2 cellular contexts compared by ENCODE assay signal in the genomic region with DNA sequence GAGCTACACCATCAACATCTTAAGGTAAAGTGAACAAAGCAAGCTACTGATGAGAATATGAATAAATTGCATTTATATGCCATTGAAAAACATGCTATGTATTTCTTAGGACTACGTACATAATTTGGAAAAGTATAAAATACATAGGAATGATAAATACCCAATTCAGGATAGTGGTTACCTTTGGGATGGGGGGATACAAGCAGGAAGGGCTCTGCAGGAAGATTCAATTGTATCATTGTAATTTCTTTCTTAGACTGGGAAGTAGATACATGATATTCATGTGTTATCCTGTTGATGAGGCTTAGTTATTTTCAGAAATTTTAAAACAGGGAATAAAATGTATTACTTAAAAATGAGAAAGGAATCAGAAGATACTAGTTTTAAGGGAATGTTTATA.
TF ChIP-seq lines count a peak whose summit lies in the region.

No MANE protein-coding gene starts in this region.

TF ChIP-seq in HepG2, 621 proteins besides CTCF, POLR2A, EP300 and RAD21:
- peak; percentile 99 for TF ChIP-seq ZNF331 (CRISPR knock-in tag; IDR thresholded peaks at IDR 0.05)
- TF ChIP-seq, protein P1, sequence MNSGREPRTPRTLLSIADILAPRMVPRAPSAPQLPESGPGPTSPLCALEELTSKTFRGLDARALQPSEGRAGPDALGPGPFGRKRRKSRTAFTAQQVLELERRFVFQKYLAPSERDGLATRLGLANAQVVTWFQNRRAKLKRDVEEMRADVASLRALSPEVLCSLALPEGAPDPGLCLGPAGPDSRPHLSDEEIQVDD (CRISPR knock-in tag; IDR thresholded peaks at IDR 0.05; ENCODE audit: borderline replicate concordance) = no peak
- TF ChIP-seq, protein P2, sequence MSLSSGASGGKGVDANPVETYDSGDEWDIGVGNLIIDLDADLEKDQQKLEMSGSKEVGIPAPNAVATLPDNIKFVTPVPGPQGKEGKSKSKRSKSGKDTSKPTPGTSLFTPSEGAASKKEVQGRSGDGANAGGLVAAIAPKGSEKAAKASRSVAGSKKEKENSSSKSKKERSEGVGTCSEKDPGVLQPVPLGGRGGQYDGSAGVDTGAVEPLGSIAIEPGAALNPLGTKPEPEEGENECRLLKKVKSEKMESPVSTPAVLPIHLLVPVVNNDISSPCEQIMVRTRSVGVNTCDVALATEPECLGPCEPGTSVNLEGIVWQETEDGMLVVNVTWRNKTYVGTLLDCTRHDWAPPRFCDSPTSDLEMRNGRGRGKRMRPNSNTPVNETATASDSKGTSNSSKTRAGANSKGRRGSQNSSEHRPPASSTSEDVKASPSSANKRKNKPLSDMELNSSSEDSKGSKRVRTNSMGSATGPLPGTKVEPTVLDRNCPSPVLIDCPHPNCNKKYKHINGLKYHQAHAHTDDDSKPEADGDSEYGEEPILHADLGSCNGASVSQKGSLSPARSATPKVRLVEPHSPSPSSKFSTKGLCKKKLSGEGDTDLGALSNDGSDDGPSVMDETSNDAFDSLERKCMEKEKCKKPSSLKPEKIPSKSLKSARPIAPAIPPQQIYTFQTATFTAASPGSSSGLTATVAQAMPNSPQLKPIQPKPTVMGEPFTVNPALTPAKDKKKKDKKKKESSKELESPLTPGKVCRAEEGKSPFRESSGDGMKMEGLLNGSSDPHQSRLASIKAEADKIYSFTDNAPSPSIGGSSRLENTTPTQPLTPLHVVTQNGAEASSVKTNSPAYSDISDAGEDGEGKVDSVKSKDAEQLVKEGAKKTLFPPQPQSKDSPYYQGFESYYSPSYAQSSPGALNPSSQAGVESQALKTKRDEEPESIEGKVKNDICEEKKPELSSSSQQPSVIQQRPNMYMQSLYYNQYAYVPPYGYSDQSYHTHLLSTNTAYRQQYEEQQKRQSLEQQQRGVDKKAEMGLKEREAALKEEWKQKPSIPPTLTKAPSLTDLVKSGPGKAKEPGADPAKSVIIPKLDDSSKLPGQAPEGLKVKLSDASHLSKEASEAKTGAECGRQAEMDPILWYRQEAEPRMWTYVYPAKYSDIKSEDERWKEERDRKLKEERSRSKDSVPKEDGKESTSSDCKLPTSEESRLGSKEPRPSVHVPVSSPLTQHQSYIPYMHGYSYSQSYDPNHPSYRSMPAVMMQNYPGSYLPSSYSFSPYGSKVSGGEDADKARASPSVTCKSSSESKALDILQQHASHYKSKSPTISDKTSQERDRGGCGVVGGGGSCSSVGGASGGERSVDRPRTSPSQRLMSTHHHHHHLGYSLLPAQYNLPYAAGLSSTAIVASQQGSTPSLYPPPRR (CRISPR knock-in tag; IDR thresholded peaks at IDR 0.05; ENCODE audit: borderline replicate concordance) = no peak
- TF ChIP-seq MAFF (IDR thresholded peaks at IDR 0.05; ENCODE audit: low read depth, low read length) = no peak
- TF ChIP-seq, protein P3, sequence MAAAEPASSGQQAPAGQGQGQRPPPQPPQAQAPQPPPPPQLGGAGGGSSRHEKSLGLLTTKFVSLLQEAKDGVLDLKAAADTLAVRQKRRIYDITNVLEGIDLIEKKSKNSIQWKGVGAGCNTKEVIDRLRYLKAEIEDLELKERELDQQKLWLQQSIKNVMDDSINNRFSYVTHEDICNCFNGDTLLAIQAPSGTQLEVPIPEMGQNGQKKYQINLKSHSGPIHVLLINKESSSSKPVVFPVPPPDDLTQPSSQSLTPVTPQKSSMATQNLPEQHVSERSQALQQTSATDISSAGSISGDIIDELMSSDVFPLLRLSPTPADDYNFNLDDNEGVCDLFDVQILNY (CRISPR knock-in tag; conservative IDR thresholded peaks at IDR 0.05) = no peak
- TF ChIP-seq ZNF619 (CRISPR knock-in tag; IDR thresholded peaks at IDR 0.05) = no peak
- TF ChIP-seq RFXANK (CRISPR knock-in tag; IDR thresholded peaks at IDR 0.05) = no peak
- TF ChIP-seq, protein P4, sequence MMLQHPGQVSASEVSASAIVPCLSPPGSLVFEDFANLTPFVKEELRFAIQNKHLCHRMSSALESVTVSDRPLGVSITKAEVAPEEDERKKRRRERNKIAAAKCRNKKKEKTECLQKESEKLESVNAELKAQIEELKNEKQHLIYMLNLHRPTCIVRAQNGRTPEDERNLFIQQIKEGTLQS (CRISPR knock-in tag; IDR thresholded peaks at IDR 0.05) = no peak
TF ChIP-seq in HepG2: peak in this region for 1.

TF ChIP-seq in GM23338, 12 proteins besides CTCF, POLR2A, EP300 and RAD21:
- TF ChIP-seq, protein P5, sequence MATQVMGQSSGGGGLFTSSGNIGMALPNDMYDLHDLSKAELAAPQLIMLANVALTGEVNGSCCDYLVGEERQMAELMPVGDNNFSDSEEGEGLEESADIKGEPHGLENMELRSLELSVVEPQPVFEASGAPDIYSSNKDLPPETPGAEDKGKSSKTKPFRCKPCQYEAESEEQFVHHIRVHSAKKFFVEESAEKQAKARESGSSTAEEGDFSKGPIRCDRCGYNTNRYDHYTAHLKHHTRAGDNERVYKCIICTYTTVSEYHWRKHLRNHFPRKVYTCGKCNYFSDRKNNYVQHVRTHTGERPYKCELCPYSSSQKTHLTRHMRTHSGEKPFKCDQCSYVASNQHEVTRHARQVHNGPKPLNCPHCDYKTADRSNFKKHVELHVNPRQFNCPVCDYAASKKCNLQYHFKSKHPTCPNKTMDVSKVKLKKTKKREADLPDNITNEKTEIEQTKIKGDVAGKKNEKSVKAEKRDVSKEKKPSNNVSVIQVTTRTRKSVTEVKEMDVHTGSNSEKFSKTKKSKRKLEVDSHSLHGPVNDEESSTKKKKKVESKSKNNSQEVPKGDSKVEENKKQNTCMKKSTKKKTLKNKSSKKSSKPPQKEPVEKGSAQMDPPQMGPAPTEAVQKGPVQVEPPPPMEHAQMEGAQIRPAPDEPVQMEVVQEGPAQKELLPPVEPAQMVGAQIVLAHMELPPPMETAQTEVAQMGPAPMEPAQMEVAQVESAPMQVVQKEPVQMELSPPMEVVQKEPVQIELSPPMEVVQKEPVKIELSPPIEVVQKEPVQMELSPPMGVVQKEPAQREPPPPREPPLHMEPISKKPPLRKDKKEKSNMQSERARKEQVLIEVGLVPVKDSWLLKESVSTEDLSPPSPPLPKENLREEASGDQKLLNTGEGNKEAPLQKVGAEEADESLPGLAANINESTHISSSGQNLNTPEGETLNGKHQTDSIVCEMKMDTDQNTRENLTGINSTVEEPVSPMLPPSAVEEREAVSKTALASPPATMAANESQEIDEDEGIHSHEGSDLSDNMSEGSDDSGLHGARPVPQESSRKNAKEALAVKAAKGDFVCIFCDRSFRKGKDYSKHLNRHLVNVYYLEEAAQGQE (IDR thresholded peaks at IDR 0.05; ENCODE audit: unreplicated experiment) = no peak
- TF ChIP-seq NANOG (IDR thresholded peaks at IDR 0.05; ENCODE audit: borderline replicate concordance) (no peak), ZNF114 (CRISPR knock-in tag; IDR thresholded peaks at IDR 0.05) (no peak), STAT1 (IDR thresholded peaks at IDR 0.05; ENCODE audit: unreplicated experiment) (no peak), ZNF331 (CRISPR knock-in tag; IDR thresholded peaks at IDR 0.05; ENCODE audit: low read depth) (peak; percentile 76)
